ENCODE assay signal across 14 cellular contexts in genomic region chr15:39502048-39502447, GRCh38.
"Had no signal": no experiment of that assay in that cellular context is flagged by ENCODE, and none has a peak within 500 bp of the region (broad histone marks: within the 10 kb centered on the region; RNA-seq: fewer than 3 reads in every experiment).

No MANE protein-coding gene starts in this region.

- H3K4me3 Mint-ChIP-seq: activated naive CD8-positive, alpha-beta T cell; activated T-cell treated with anti-CD3 and anti-CD28 coated beads, Interleukin-2, amount 50 U/mL, for 24 hours; neural crest cell had no signal

- H3K9me3 ChIP-seq: thyroid gland, vagina had no signal

- H3K36me3 ChIP-seq: brain microvascular endothelial cell, thyroid gland, vagina had no signal

- H3K27ac ChIP-seq: parathyroid adenoma, thyroid gland, vagina had no signal

- H3K9me3 Mint-ChIP-seq: activated T-cell treated with anti-CD3 and anti-CD28 coated beads, Interleukin-2, amount 50 U/mL, for 24 hours; neural crest cell had no signal

- H3K36me3 Mint-ChIP-seq: activated naive CD8-positive, alpha-beta T cell had no signal

- H3K79me2 ChIP-seq: parathyroid adenoma had no signal

- H3K4me1 Mint-ChIP-seq: neural crest cell had no signal

- H2AFZ ChIP-seq: parathyroid adenoma had no signal

- H3K27me3 ChIP-seq: brain microvascular endothelial cell, thyroid gland, vagina had no signal

- DNase-seq: activated CD4-positive, alpha-beta T cell treated with anti-CD3 and anti-CD28 coated beads, Interleukin-2, amount 50 U/mL, for 1 hour; activated CD4-positive, CD25-positive, alpha-beta regulatory T cell; activated effector memory CD4-positive, alpha-beta T cell treated with anti-CD3 and anti-CD28 coated beads, Interleukin-2, amount 50 U/mL, for 16 hours; activated T-cell treated with anti-CD3 and anti-CD28 coated beads, Interleukin-2, amount 50 U/mL, for 24 hours; brain microvascular endothelial cell; left ventricle myocardium superior; retina; stimulated activated CD4-positive, alpha-beta T cell treated with anti-CD3 and anti-CD28 coated beads, Interleukin-15, amount 100 ng/mL, for 24 hours; stimulated activated CD4-positive, alpha-beta T cell treated with anti-CD3 and anti-CD28 coated beads, Interleukin-4, amount 100 ng/mL, for 24 hours; thyroid gland had no signal

- H3K9ac ChIP-seq: parathyroid adenoma had no signal

- H3K4me1 ChIP-seq: parathyroid adenoma, thyroid gland had no signal

- H3K4me3 ChIP-seq: thyroid gland, vagina had no signal

- H3K27ac Mint-ChIP-seq: activated naive CD8-positive, alpha-beta T cell; activated T-cell treated with anti-CD3 and anti-CD28 coated beads, Interleukin-2, amount 50 U/mL, for 24 hours had no signal
